Comparison of ENCODE assay signal across 18 cellular contexts in the genomic region with DNA sequence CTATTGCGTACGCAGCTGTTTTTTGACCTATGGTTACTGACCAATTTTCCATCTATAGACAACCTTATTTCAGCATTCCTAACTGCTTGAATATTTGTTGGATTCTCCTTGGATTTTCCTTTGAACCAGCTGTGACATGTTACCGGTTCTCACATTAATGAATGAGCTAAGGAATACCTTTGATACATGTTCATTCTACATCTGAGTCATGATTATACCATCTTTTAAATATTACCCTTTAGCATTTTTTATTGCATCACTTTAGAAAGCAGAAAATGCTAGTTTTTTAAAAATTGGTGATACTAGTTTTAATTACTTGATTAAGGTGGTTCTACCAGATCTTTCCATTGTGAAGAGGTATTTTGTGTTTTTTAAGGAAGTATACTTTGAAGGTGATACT. TPM values are rescaled to one million over a fixed set of nuclear protein-coding genes. Genes with fewer than 3 reads are reported as not detected.
A peak's percentile ranks its signal among the peaks of the same experiment; 100 is the strongest.
DNase-seq lines count a peak whose midpoint lies in the region; ATAC-seq and TF ChIP-seq lines count a peak whose summit lies in the region.
"Had no signal": no experiment of that assay in that cellular context is flagged by ENCODE, and none has a peak within 500 bp of the region (broad histone marks: within the 10 kb centered on the region; RNA-seq: fewer than 3 reads in every experiment).

No MANE protein-coding gene starts in this region.

- peaks cover 9% of the 10 kb centered on the region for H3K36me3 Mint-ChIP-seq in type B pancreatic cell

- ATAC-seq in esophagus mucosa (peak; percentile 19), sciatic nerve (no peak)

- H3K4me1 Mint-ChIP-seq in type B pancreatic cell (ENCODE audit: unreplicated experiment) = peaks cover 24% of the 10 kb centered on the region

- 73 to 76% methylated on average over 3 of the region's 3 CpGs for WGBS in GM23248 (ENCODE audit: low coverage in 1 of 2, low lambda C conversion rate in 2 of 2, missing lambda C conversion rate in 2 of 2), 2 experiments
- 78 to 97% (median 92%) methylated on average over 3 of the region's 3 CpGs for WGBS in spleen, 5 donors

- TF ChIP-seq CTCF in spleen (IDR thresholded peaks at IDR 0.05 in 8 of 11, conservative IDR thresholded peaks at IDR 0.05 in 3 of 11) (no peak), type B pancreatic cell (conservative IDR thresholded peaks at IDR 0.05) (no peak), colonic mucosa (IDR thresholded peaks at IDR 0.05) (no peak)

- H3K4me3 Mint-ChIP-seq in type B pancreatic cell = no peak overlapping the region

- peak; percentile 44 for DNase-seq in GM23248
- DNase-seq in OCI-M1 (lab: John Stamatoyannopoulos, UW) = peak; percentile 19
- no peak for DNase-seq in spleen
- DNase-seq in type B pancreatic cell (ENCODE audit: extremely low spot score, unreplicated experiment) = no peak
- DNase-seq in sciatic nerve (ENCODE audit: low spot score) = no peak
- no peak for DNase-seq in colonic mucosa
- DNase-seq: BE2C; CD4-positive, alpha-beta memory T cell; H9; KBM-7; NCI-H1436; NCI-H2029; NCI-H2171; NCI-H774; Right ventricle myocardium superior had no signal

- peaks cover 21% of the 10 kb centered on the region for H3K79me2 ChIP-seq in GM23248 (ENCODE audit: insufficient read depth)

- intact Hi-C loops in spleen (cut with DNase I; ENCODE audit: low total_unique reads) = loop anchor here (10.0 kb wide), 1 partner anchor 172 kb away; the partner anchor contains the start of gene MRPL18
- intact Hi-C loops in sciatic nerve (cut with DNase I) = no loop called here
- intact Hi-C loops in colonic mucosa (cut with DNase I) = no loop called here

- peaks cover 45% of the 10 kb centered on the region for H3K27me3 Mint-ChIP-seq in type B pancreatic cell
- H3K27me3 Mint-ChIP-seq: CD4-positive, alpha-beta memory T cell had no signal

- H3K9me3 Mint-ChIP-seq in type B pancreatic cell = no peaks in the 10 kb centered on the region
- H3K9me3 Mint-ChIP-seq: H9 had no signal

- H3K27ac Mint-ChIP-seq in type B pancreatic cell = no peak overlapping the region
- H3K27ac Mint-ChIP-seq: H9 had no signal

- H3K9me2 ChIP-seq in GM23248 (ENCODE audit: insufficient read depth) = no peaks in the 10 kb centered on the region

- TF ChIP-seq POLR2A in spleen (IDR thresholded peaks at IDR 0.05) = no peak

- H3F3A ChIP-seq in GM23248 (ENCODE audit: insufficient read depth) = peaks cover 7% of the 10 kb centered on the region; the same call in 1 of the 2 replicates

- H3K9ac ChIP-seq in GM23248 (no peak overlapping the region), colonic mucosa (ENCODE audit: low read depth in 2 of 2, low read length in 2 of 2) (no peak overlapping the region)

- peaks cover 1% of the 10 kb centered on the region; the same call in 1 of the 2 replicates for H4K20me1 ChIP-seq in GM23248 (ENCODE audit: insufficient read depth)

- H3K27me3 ChIP-seq in GM23248 (replicated peaks; ENCODE audit: insufficient read depth) = no peaks in the 10 kb centered on the region
- no peaks in the 10 kb centered on the region for H3K27me3 ChIP-seq in spleen (replicated peaks in 1 of 7)
- no peaks in the 10 kb centered on the region for H3K27me3 ChIP-seq in colonic mucosa

- no peak overlapping the region for H3K4me3 ChIP-seq in GM23248
- peak overlapping the region in 1 of 8 donors; percentile 35 for H3K4me3 ChIP-seq in spleen
- H3K4me3 ChIP-seq in colonic mucosa = no peak overlapping the region
- H3K4me3 ChIP-seq: SK-N-MC had no signal

- no peaks in the 10 kb centered on the region for H3K36me3 ChIP-seq in GM23248 (ENCODE audit: low read depth)
- H3K36me3 ChIP-seq in spleen = no peaks in the 10 kb centered on the region
- H3K36me3 ChIP-seq in colonic mucosa = no peaks in the 10 kb centered on the region
- H3K36me3 ChIP-seq: BE2C had no signal

- no peak overlapping the region for H2AFZ ChIP-seq in GM23248

- in situ Hi-C loops in GM23248 (cut with MboI) = no loop called here

- no peak overlapping the region for H3K27ac ChIP-seq in GM23248
- peak overlapping the region in 6 of 8 donors; percentile 54 to 98 (median 78) for H3K27ac ChIP-seq in spleen
- no peak overlapping the region for H3K27ac ChIP-seq in colonic mucosa
- H3K27ac ChIP-seq: HL-60, SK-N-MC had no signal

- H3K4me1 ChIP-seq in GM23248 (ENCODE audit: insufficient read depth) (peaks cover 8% of the 10 kb centered on the region), spleen (peaks cover 16 to 57% (median 30%) of the 10 kb centered on the region in 6 donors), colonic mucosa (no peaks in the 10 kb centered on the region)
- H3K4me1 ChIP-seq: BE2C had no signal

- no peak overlapping the region for H3K4me2 ChIP-seq in GM23248 (ENCODE audit: unreplicated experiment)

- H3K9me3 ChIP-seq in GM23248 (ENCODE audit: low read depth) = no peaks in the 10 kb centered on the region
- H3K9me3 ChIP-seq in spleen = no peaks in the 10 kb centered on the region
- no peaks in the 10 kb centered on the region for H3K9me3 ChIP-seq in colonic mucosa
- H3K9me3 ChIP-seq: BE2C had no signal

RNA-seq across cellular contexts. Expression of gene IGF2R, which starts 1.9 kb away (rescaled TPM):
- total RNA-seq in GM23248 (2014; rRNA removed; shearing (Covaris generic)) = 30.9 TPM in 2 replicates
- polyA plus RNA-seq in GM23248 (2016; fragmentation: Nextera tagmentation; extraction: Ambion mirVana) (8.1 and 8.8 TPM in 2 replicates), spleen (10 to 100 TPM in 1 of 3 donors, 1 to 10 TPM in 2; 6.9 to 13.2 (median 7.4) TPM)
- total RNA-seq in esophagus mucosa (53.5 TPM), spleen (100 to 1,000 TPM; 110 to 193 (median 164) TPM), type B pancreatic cell (ENCODE audit: low replicate concordance) (79.8 and 95.5 TPM in 2 replicates), sciatic nerve (71.7 TPM), colonic mucosa (10 to 100 TPM; 73.8 to 84.4 TPM)

Comparison
In these comparisons a context has a peak if more than half of its experiments do, and no peak if none do; other contexts are left out.
1. DNase-seq: peak in GM23248 (single experiment) and OCI-M1 (single experiment); none in spleen (single experiment), type B pancreatic cell (single experiment), sciatic nerve (single experiment) and colonic mucosa (single experiment).
2. H3K27ac ChIP-seq: peak in spleen (6 of 8); none in GM23248 (single experiment) and colonic mucosa (single experiment).